30 cellular contexts compared by ENCODE assay signal in the genomic region with DNA sequence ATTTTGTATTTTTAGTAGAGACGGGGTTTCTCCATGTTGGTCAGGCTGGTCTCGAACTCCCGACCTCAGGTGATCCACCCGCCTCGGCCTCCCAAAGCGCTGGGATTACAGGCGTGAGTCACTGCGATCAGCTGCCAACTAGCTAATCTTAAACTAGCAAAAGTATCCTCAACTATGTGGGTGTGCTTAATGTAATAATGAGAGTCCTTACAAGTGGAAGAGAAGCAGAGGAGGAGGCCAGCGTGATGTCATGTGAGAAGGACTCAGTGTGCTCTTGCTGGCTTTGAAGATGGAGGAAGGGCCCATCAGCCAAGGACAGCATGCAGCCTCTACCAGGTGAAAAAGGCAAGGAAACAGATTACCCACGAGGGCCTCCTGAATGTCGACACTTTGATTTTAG. TPM values are rescaled to one million over a fixed set of nuclear protein-coding genes. Genes with fewer than 3 reads are reported as not detected.
DNase-seq lines count a peak whose midpoint lies in the region; TF ChIP-seq lines count a peak whose summit lies in the region.
"Had no signal": no experiment of that assay in that cellular context is flagged by ENCODE, and none has a peak within 500 bp of the region (broad histone marks: within the 10 kb centered on the region; RNA-seq: fewer than 3 reads in every experiment).

No MANE protein-coding gene starts in this region.

- in situ Hi-C loops in GM13977 (cut with MboI; ENCODE audit: low pct_unique_long_range_greater_than_20kb, low sequenced_read_pairs, unreplicated experiment) = no loop called here

- no peak overlapping the region for H3K4me3 ChIP-seq in MG63
- no peak overlapping the region for H3K4me3 ChIP-seq in dorsolateral prefrontal cortex
- H3K4me3 ChIP-seq: ascending aorta, HAP-1, tibial artery had no signal

- intact Hi-C loops in Calu3 (cut with micrococcal nuclease; ENCODE audit: unreplicated experiment) = no loop called here
- intact Hi-C loops in dorsolateral prefrontal cortex (cut with DNase I) = no loop called here

- H3K9me3 ChIP-seq in MG63 = no peaks in the 10 kb centered on the region
- H3K9me3 ChIP-seq: ascending aorta, BE2C, HAP-1, tibial artery had no signal

- TF ChIP-seq CTCF in Calu3 (IDR thresholded peaks at IDR 0.05; ENCODE audit: unreplicated experiment) = no peak
- TF ChIP-seq CTCF in dorsolateral prefrontal cortex (IDR thresholded peaks at IDR 0.05 in 54 of 56, conservative IDR thresholded peaks at IDR 0.05 in 2 of 56; ENCODE audit: low read depth in 1 of 56, partially characterized antibody in 56 of 56) = no peak
- TF ChIP-seq CTCF in nephron progenitor cell (IDR thresholded peaks at IDR 0.05) = no peak
- TF ChIP-seq CTCF in GM13977 (IDR thresholded peaks at IDR 0.05; ENCODE audit: extremely low read depth, insufficient read depth, missing control alignments) = no peak

- peak; percentile 12 for DNase-seq in Calu3
- DNase-seq in MG63 = peak; percentile 9
- peak in 1 of 10 donors; percentile 17 for DNase-seq in dorsolateral prefrontal cortex
- no peak for DNase-seq in nephron progenitor cell
- no peak for DNase-seq in GM13977 (ENCODE audit: low spot score)
- no peak for DNase-seq in foreskin melanocyte
- DNase-seq in 8988T = no peak
- no peak for DNase-seq in T1000 (lab: John Stamatoyannopoulos, UW)
- DNase-seq: activated CD4-positive, CD25-positive, alpha-beta regulatory T cell treated with anti-CD3 and anti-CD28 coated beads, Interleukin-2, amount 50 U/mL, for 72 hours; activated CD8-positive, alpha-beta T cell treated with anti-CD3 and anti-CD28 coated beads for 36 hours; activated effector memory CD4-positive, alpha-beta T cell treated with anti-CD3 and anti-CD28 coated beads, Interleukin-2, amount 50 U/mL, for 16 hours; activated naive CD8-positive, alpha-beta T cell treated with anti-CD3 and anti-CD28 coated beads, Interleukin-2, amount 10 ng/mL, durations not matched to agents 7 days and 5 days; activated T-cell treated with anti-CD3 and anti-CD28 coated beads for 4 hours; BE2C; DMS53; effector CD4-positive, alpha-beta T cell; foreskin keratinocyte; KBM-7; left colon; NCI-H1436 treated with DMSO at 0.1 percent for 48 hours; NCI-H446 treated with DMSO at 0.1 percent for 48 hours; NCI-H82; nucleus accumbens; RPMI8226; stimulated activated naive CD8-positive, alpha-beta T cell treated with anti-CD3 and anti-CD28 coated beads, Interleukin-15, Interleukin-2, amounts not matched to agents 100 U/mL and 50 U/mL, for 24 hours; tibial artery had no signal

- H3K27ac Mint-ChIP-seq in Calu3 (ENCODE audit: unreplicated experiment) (no peak overlapping the region), nephron progenitor cell (peak overlapping the region; percentile 68)
- H3K27ac Mint-ChIP-seq: activated CD8-positive, alpha-beta T cell treated with anti-CD3 and anti-CD28 coated beads for 36 hours; activated naive CD8-positive, alpha-beta T cell treated with anti-CD3 and anti-CD28 coated beads, Interleukin-2, amount 10 ng/mL, durations not matched to agents 7 days and 5 days; T-helper 1 cell treated with Interleukin-12 subunit alpha and Interleukin-12 subunit beta and Interleukin-4 antibody, amounts not matched to agents 30 μg/mL and 1 μg/mL, for 36 hours had no signal

- H3K4me3 Mint-ChIP-seq in Calu3 (ENCODE audit: low read depth, unreplicated experiment) (no peak overlapping the region), nephron progenitor cell (no peak overlapping the region)
- H3K4me3 Mint-ChIP-seq: activated CD8-positive, alpha-beta T cell treated with anti-CD3 and anti-CD28 coated beads for 36 hours; activated naive CD8-positive, alpha-beta T cell treated with anti-CD3 and anti-CD28 coated beads, Interleukin-2, amount 10 ng/mL, durations not matched to agents 7 days and 5 days; T-helper 1 cell treated with Interleukin-12 subunit alpha and Interleukin-12 subunit beta and Interleukin-4 antibody, amounts not matched to agents 30 μg/mL and 1 μg/mL, for 36 hours had no signal

- CTCF ChIA-PET in Calu3 (lab: Charles Lee) = no interaction called here

- H3K4me1 Mint-ChIP-seq in Calu3 (ENCODE audit: low read depth, unreplicated experiment) = peaks cover 38% of the 10 kb centered on the region
- peaks cover 52% of the 10 kb centered on the region for H3K4me1 Mint-ChIP-seq in nephron progenitor cell
- H3K4me1 Mint-ChIP-seq: activated naive CD8-positive, alpha-beta T cell treated with anti-CD3 and anti-CD28 coated beads, Interleukin-2, amount 10 ng/mL, durations not matched to agents 7 days and 5 days had no signal

- H3K27ac ChIP-seq in dorsolateral prefrontal cortex = peak overlapping the region in 39 of 59 donors; percentile 5 to 97 (median 85)
- H3K27ac ChIP-seq: ascending aorta, epithelial cell of prostate, foreskin keratinocyte, tibial artery had no signal

- H3K36me3 Mint-ChIP-seq in Calu3 (ENCODE audit: insufficient read depth, unreplicated experiment) (peaks cover 7% of the 10 kb centered on the region), nephron progenitor cell (ENCODE audit: low read depth) (peaks cover 5% of the 10 kb centered on the region)
- H3K36me3 Mint-ChIP-seq: activated naive CD8-positive, alpha-beta T cell treated with anti-CD3 and anti-CD28 coated beads, Interleukin-2, amount 10 ng/mL, durations not matched to agents 7 days and 5 days had no signal

- H3K27me3 ChIP-seq in MG63 (no peaks in the 10 kb centered on the region), dorsolateral prefrontal cortex (no peaks in the 10 kb centered on the region)
- H3K27me3 ChIP-seq: ascending aorta, BE2C, foreskin keratinocyte, tibial artery had no signal

- BruUV-seq in Calu3 (replicated peaks; lab: Mats Ljungman, UMichigan) = no TSS peak

- no peaks in the 10 kb centered on the region for H3K36me3 ChIP-seq in MG63
- H3K36me3 ChIP-seq: ascending aorta, BE2C, HAP-1, tibial artery had no signal

- no peaks in the 10 kb centered on the region for H3K9me3 Mint-ChIP-seq in Calu3 (ENCODE audit: low read depth, unreplicated experiment)
- peaks cover 8% of the 10 kb centered on the region for H3K9me3 Mint-ChIP-seq in nephron progenitor cell
- H3K9me3 Mint-ChIP-seq: activated CD8-positive, alpha-beta T cell treated with anti-CD3 and anti-CD28 coated beads for 36 hours; activated naive CD8-positive, alpha-beta T cell treated with anti-CD3 and anti-CD28 coated beads, Interleukin-2, amount 10 ng/mL, durations not matched to agents 7 days and 5 days; T-helper 1 cell treated with Interleukin-12 subunit alpha and Interleukin-12 subunit beta and Interleukin-4 antibody, amounts not matched to agents 30 μg/mL and 1 μg/mL, for 36 hours had no signal

- H3K27me3 Mint-ChIP-seq in Calu3 (ENCODE audit: unreplicated experiment) = no peaks in the 10 kb centered on the region
- H3K27me3 Mint-ChIP-seq in nephron progenitor cell (ENCODE audit: low read depth, poor library complexity) = peaks cover 4% of the 10 kb centered on the region
- H3K27me3 Mint-ChIP-seq: activated CD8-positive, alpha-beta T cell treated with anti-CD3 and anti-CD28 coated beads for 36 hours had no signal

RNA-seq across cellular contexts. Expression of a gene that starts 19.6 kb away (rescaled TPM):
- total RNA-seq in Calu3 (2022) (13.9 and 16.3 TPM in 2 replicates), dorsolateral prefrontal cortex (100 to 1,000 TPM; 191 to 439 (median 289) TPM)
- 2.9 and 4.2 TPM in 2 replicates for total RNA-seq in MG63 (2014; rRNA removed; shearing (Covaris generic); ENCODE audit: low replicate concordance)

Comparison
In these comparisons a context has a peak if more than half of its experiments do, and no peak if none do; other contexts are left out.
1. DNase-seq: peak in Calu3 (single experiment) and MG63 (single experiment); none in nephron progenitor cell (single experiment), GM13977 (single experiment), foreskin melanocyte (single experiment), 8988T (single experiment) and T1000 (single experiment).
2. RNA of a gene that starts 19.6 kb away (total RNA-seq): 191 to 439 TPM in dorsolateral prefrontal cortex; 13.9 to 16.3 TPM in Calu3 and 2.9 to 4.2 TPM in MG63; every median in the first group is over 10 times any median in the second.